In the genomic region with DNA sequence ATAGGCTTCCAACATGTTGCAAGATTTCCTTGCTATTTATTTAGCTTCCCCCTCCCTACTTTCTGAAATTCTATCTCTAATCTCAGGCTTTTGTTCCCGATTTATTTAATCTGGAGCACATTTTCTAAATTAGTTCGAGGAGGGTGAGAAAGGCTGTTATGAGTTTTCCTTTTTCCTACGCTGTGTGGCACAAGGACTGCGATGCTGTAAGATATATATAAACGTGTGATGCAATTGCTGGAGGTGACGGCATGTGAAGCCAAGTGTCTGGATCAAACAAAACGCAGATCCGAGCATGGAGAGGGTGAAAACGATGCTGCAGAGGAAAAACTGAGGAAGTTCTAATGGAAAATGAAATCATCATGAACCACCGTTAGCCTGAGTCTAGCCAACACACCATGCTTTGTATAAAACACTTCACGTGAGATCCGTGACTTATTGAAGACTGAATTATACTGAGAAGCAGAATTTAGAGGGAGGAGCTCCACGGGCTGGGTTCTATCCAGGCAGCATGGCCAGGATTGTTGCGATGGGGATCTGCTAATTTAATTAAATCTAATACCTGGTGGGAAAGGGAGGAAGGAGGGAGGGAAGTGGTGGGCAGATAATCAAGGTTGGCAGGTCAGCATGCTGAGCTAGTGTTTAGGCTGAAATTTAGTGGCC, we compare ENCODE assay signal across 15 cellular contexts. TPM values are rescaled to one million over a fixed set of nuclear protein-coding genes. Genes with fewer than 3 reads are reported as not detected.
DNase-seq lines count a peak whose midpoint lies in the region; ATAC-seq and TF ChIP-seq lines count a peak whose summit lies in the region.
"Had no signal": no experiment of that assay in that cellular context is flagged by ENCODE, and none has a peak within 500 bp of the region (broad histone marks: within the 10 kb centered on the region; RNA-seq: fewer than 3 reads in every experiment).

No MANE protein-coding gene starts in this region.

- intact Hi-C loops in left ventricle myocardium inferior (cut with micrococcal nuclease) = no loop called here
- intact Hi-C loops in Right ventricle myocardium inferior (cut with DNase I) = loop anchor here (5.0 kb wide), 1 partner anchor 238 kb away; no protein-coding TSS in a partner anchor
- intact Hi-C loops in uterus (cut with DNase I; ENCODE audit: low total_unique reads) = loop anchor here (5.0 kb wide), 1 partner anchor 178 kb away; no protein-coding TSS in a partner anchor
- intact Hi-C loops in activated T-helper 1 cell treated with anti-CD3 and anti-CD28 coated beads, Interleukin-12 subunit alpha, Interleukin-12 subunit beta, Interleukin-2, Interleukin-4 antibody, amounts not matched to agents 30 ng/mL and 10 ng/mL and 1 ng/mL, durations not matched to agents 14 hours and 24 hours and 36 hours (cut with micrococcal nuclease) = loop anchor here (5.0 to 10.0 kb wide), 3 partner anchors 236 to 327 kb away; partner anchors contain the start of gene ROBO3

- H3K4me1 ChIP-seq in left ventricle myocardium inferior = peaks cover 69% of the 10 kb centered on the region
- no peaks in the 10 kb centered on the region for H3K4me1 ChIP-seq in uterus
- H3K4me1 ChIP-seq in effector memory CD4-positive, alpha-beta T cell (ENCODE audit: control insufficient read depth, insufficient read depth, low read length, poor library complexity, severe bottlenecking) = peaks cover 18% of the 10 kb centered on the region
- H3K4me1 ChIP-seq: A549 had no signal

- H3K4me1 Mint-ChIP-seq in osteocyte (ENCODE audit: unreplicated experiment) = peaks cover 63% of the 10 kb centered on the region
- peaks cover 12% of the 10 kb centered on the region for H3K4me1 Mint-ChIP-seq in activated T-helper 1 cell treated with anti-CD3 and anti-CD28 coated beads, Interleukin-12 subunit alpha, Interleukin-12 subunit beta, Interleukin-2, Interleukin-4 antibody, amounts not matched to agents 30 ng/mL and 10 ng/mL and 1 ng/mL, durations not matched to agents 14 hours and 24 hours and 36 hours (ENCODE audit: low read depth)

- no peaks in the 10 kb centered on the region for H3K9me3 Mint-ChIP-seq in osteocyte (ENCODE audit: unreplicated experiment)
- H3K9me3 Mint-ChIP-seq in activated T-helper 1 cell treated with anti-CD3 and anti-CD28 coated beads, Interleukin-12 subunit alpha, Interleukin-12 subunit beta, Interleukin-2, Interleukin-4 antibody, amounts not matched to agents 30 ng/mL and 10 ng/mL and 1 ng/mL, durations not matched to agents 14 hours and 24 hours and 36 hours = no peaks in the 10 kb centered on the region

- TF ChIP-seq POLR2A in uterus (IDR thresholded peaks at IDR 0.05) = no peak

- H3K36me3 Mint-ChIP-seq in osteocyte (ENCODE audit: unreplicated experiment) = peaks cover 16% of the 10 kb centered on the region
- H3K36me3 Mint-ChIP-seq in activated T-helper 1 cell treated with anti-CD3 and anti-CD28 coated beads, Interleukin-12 subunit alpha, Interleukin-12 subunit beta, Interleukin-2, Interleukin-4 antibody, amounts not matched to agents 30 ng/mL and 10 ng/mL and 1 ng/mL, durations not matched to agents 14 hours and 24 hours and 36 hours (ENCODE audit: low read depth) = no peaks in the 10 kb centered on the region
- H3K36me3 Mint-ChIP-seq: activated CD8-positive, alpha-beta memory T cell treated with anti-CD3 and anti-CD28 coated beads, Interleukin-2, amount 10 ng/mL, durations not matched to agents 7 days and 5 days had no signal

- H3K27me3 Mint-ChIP-seq in osteocyte (ENCODE audit: unreplicated experiment) = no peaks in the 10 kb centered on the region
- peaks cover 56% of the 10 kb centered on the region for H3K27me3 Mint-ChIP-seq in activated T-helper 1 cell treated with anti-CD3 and anti-CD28 coated beads, Interleukin-12 subunit alpha, Interleukin-12 subunit beta, Interleukin-2, Interleukin-4 antibody, amounts not matched to agents 30 ng/mL and 10 ng/mL and 1 ng/mL, durations not matched to agents 14 hours and 24 hours and 36 hours (ENCODE audit: insufficient read depth)

- no peak for ATAC-seq in Right ventricle myocardium inferior
- ATAC-seq: A549; activated CD8-positive, alpha-beta memory T cell treated with anti-CD3 and anti-CD28 coated beads, Interleukin-2, amount 10 ng/mL, durations not matched to agents 7 days and 5 days; PC-3 had no signal

- peak overlapping the region; percentile 60 for H3K4me3 Mint-ChIP-seq in osteocyte (ENCODE audit: unreplicated experiment)
- H3K4me3 Mint-ChIP-seq in activated T-helper 1 cell treated with anti-CD3 and anti-CD28 coated beads, Interleukin-12 subunit alpha, Interleukin-12 subunit beta, Interleukin-2, Interleukin-4 antibody, amounts not matched to agents 30 ng/mL and 10 ng/mL and 1 ng/mL, durations not matched to agents 14 hours and 24 hours and 36 hours = no peak overlapping the region
- H3K4me3 Mint-ChIP-seq: activated CD8-positive, alpha-beta memory T cell treated with anti-CD3 and anti-CD28 coated beads, Interleukin-2, amount 10 ng/mL, durations not matched to agents 7 days and 5 days had no signal

- peak overlapping the region; percentile 87 for H3K27ac ChIP-seq in left ventricle myocardium inferior (replicated peaks)
- peak overlapping the region; percentile 79 to 91 for H3K27ac ChIP-seq in uterus
- H3K27ac ChIP-seq in effector memory CD4-positive, alpha-beta T cell (ENCODE audit: insufficient read depth, low read length, poor library complexity, severe bottlenecking) = no peak overlapping the region
- H3K27ac ChIP-seq: A549 had no signal

- DNase-seq in left ventricle myocardium inferior (no peak), Right ventricle myocardium inferior (ENCODE audit: missing footprints) (no peak), fibroblast of the aortic adventitia (ENCODE audit: low read depth) (peak; percentile 67), osteocyte (ENCODE audit: extremely low spot score, unreplicated experiment) (no peak), uterus (peak in 1 of 2 donors; percentile 49), hippocampal formation (lab: John Stamatoyannopoulos, UW) (no peak)
- no peak for DNase-seq in activated T-helper 1 cell treated with anti-CD3 and anti-CD28 coated beads, Interleukin-12 subunit alpha, Interleukin-12 subunit beta, Interleukin-2, Interleukin-4 antibody, amounts not matched to agents 30 ng/mL and 10 ng/mL and 1 ng/mL, durations not matched to agents 14 hours and 24 hours and 36 hours (ENCODE audit: low spot score)
- no peak for DNase-seq in effector memory CD4-positive, alpha-beta T cell
- DNase-seq: Calu3; NCI-H2171 treated with DMSO at 0.1 percent for 48 hours; PC-3; stimulated activated CD4-positive, alpha-beta T cell treated with anti-CD3 and anti-CD28 coated beads, Interleukin-4, amount 100 ng/mL, for 1 hour; T-helper 9 cell had no signal

- H3K27me3 ChIP-seq in left ventricle myocardium inferior (ENCODE audit: low read depth) = peaks cover 32% of the 10 kb centered on the region
- no peaks in the 10 kb centered on the region for H3K27me3 ChIP-seq in uterus
- peaks cover 43% of the 10 kb centered on the region for H3K27me3 ChIP-seq in effector memory CD4-positive, alpha-beta T cell (replicated peaks; ENCODE audit: control insufficient read depth, insufficient read depth, low read length, poor library complexity, severe bottlenecking)

- H3K9me3 ChIP-seq in left ventricle myocardium inferior (replicated peaks) = no peaks in the 10 kb centered on the region
- H3K9me3 ChIP-seq in uterus = no peaks in the 10 kb centered on the region
- H3K9me3 ChIP-seq in effector memory CD4-positive, alpha-beta T cell (ENCODE audit: control insufficient read depth, low read length) = no peaks in the 10 kb centered on the region
- H3K9me3 ChIP-seq: A549 had no signal

- H3K4me3 ChIP-seq in left ventricle myocardium inferior (peak overlapping the region; percentile 42), fibroblast of the aortic adventitia (ENCODE audit: low read depth, low read length) (no peak overlapping the region), uterus (no peak overlapping the region)
- no peak overlapping the region for H3K4me3 ChIP-seq in effector memory CD4-positive, alpha-beta T cell (ENCODE audit: insufficient read depth, low read depth, low read length, poor library complexity, severe bottlenecking)
- H3K4me3 ChIP-seq: A549 had no signal

- H3K36me3 ChIP-seq in left ventricle myocardium inferior (no peaks in the 10 kb centered on the region), uterus (no peaks in the 10 kb centered on the region)
- H3K36me3 ChIP-seq in effector memory CD4-positive, alpha-beta T cell (ENCODE audit: control insufficient read depth, insufficient read depth, low read length) = no peaks in the 10 kb centered on the region

- H3K27ac Mint-ChIP-seq in osteocyte (ENCODE audit: unreplicated experiment) = peak overlapping the region; percentile 93
- no peak overlapping the region for H3K27ac Mint-ChIP-seq in activated T-helper 1 cell treated with anti-CD3 and anti-CD28 coated beads, Interleukin-12 subunit alpha, Interleukin-12 subunit beta, Interleukin-2, Interleukin-4 antibody, amounts not matched to agents 30 ng/mL and 10 ng/mL and 1 ng/mL, durations not matched to agents 14 hours and 24 hours and 36 hours
- H3K27ac Mint-ChIP-seq: activated CD8-positive, alpha-beta memory T cell treated with anti-CD3 and anti-CD28 coated beads, Interleukin-2, amount 10 ng/mL, durations not matched to agents 7 days and 5 days had no signal

- TF ChIP-seq CTCF in left ventricle myocardium inferior (IDR thresholded peaks at IDR 0.05; ENCODE audit: borderline replicate concordance) (no peak), fibroblast of the aortic adventitia (IDR thresholded peaks at IDR 0.05; ENCODE audit: insufficient read depth, low read length) (no peak), osteocyte (IDR thresholded peaks at IDR 0.05) (no peak), uterus (IDR thresholded peaks at IDR 0.05) (no peak)

RNA-seq across cellular contexts. Expression of gene PKNOX2, which starts 4.5 kb away (rescaled TPM):
- 6.2 TPM for total RNA-seq in left ventricle myocardium inferior
- 9.1 TPM for total RNA-seq in Right ventricle myocardium inferior
- total RNA-seq in fibroblast of the aortic adventitia (ENCODE audit: low replicate concordance) = 2.0 and 8.6 TPM in 2 replicates
- 78.7 and 89.3 TPM in 2 replicates for total RNA-seq in osteocyte
- 10 to 100 TPM in 1 of 4 donors, 1 to 10 TPM in 2, under 1 TPM in 1; 0.29 to 22.7 (median 3.3) TPM for total RNA-seq in uterus
- total RNA-seq in activated T-helper 1 cell treated with anti-CD3 and anti-CD28 coated beads, Interleukin-12 subunit alpha, Interleukin-12 subunit beta, Interleukin-2, Interleukin-4 antibody, amounts not matched to agents 30 ng/mL and 10 ng/mL and 1 ng/mL, durations not matched to agents 14 hours and 24 hours and 36 hours = not detected in 2 replicates
- total RNA-seq: activated CD8-positive, alpha-beta memory T cell treated with anti-CD3 and anti-CD28 coated beads, Interleukin-2, amount 10 ng/mL, durations not matched to agents 7 days and 5 days; Calu3; PC-3 had no signal

RNA-seq across cellular contexts. Expression of gene TMEM218, which starts 57.6 kb away (rescaled TPM):
- total RNA-seq in left ventricle myocardium inferior = 6.2 TPM
- total RNA-seq in Right ventricle myocardium inferior = 6.0 TPM
- 9.2 and 35.1 TPM in 2 replicates for total RNA-seq in fibroblast of the aortic adventitia (ENCODE audit: low replicate concordance)
- 19.9 and 23.7 TPM in 2 replicates for total RNA-seq in osteocyte
- total RNA-seq in uterus = 10 to 100 TPM in 2 of 4 donors, 1 to 10 TPM in 2; 3.2 to 45.9 (median 12.0) TPM
- 14.6 and 18.0 TPM in 2 replicates for total RNA-seq in activated T-helper 1 cell treated with anti-CD3 and anti-CD28 coated beads, Interleukin-12 subunit alpha, Interleukin-12 subunit beta, Interleukin-2, Interleukin-4 antibody, amounts not matched to agents 30 ng/mL and 10 ng/mL and 1 ng/mL, durations not matched to agents 14 hours and 24 hours and 36 hours
